Comparison of ENCODE assay signal across 17 cellular contexts in the genomic region with DNA sequence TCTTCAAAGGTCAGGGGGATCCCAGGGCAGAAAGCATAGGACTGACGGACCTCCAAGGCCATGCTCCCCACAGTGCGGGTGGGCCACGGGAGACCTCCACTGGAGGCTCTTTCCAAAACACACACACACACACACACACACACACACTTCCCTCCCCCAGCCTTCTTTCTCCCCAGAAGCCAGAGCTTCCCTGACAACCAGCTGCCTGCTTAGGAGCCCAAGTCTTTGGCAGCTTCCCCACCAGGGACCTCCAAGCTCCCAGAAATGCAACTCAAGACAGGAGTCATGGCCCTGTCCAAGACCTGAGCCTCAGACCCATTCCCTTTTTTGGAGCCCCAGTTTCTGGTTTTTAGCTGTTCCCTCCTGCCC. TPM values are rescaled to one million over a fixed set of nuclear protein-coding genes. Genes with fewer than 3 reads are reported as not detected.
"Had no signal": no experiment of that assay in that cellular context is flagged by ENCODE, and none has a peak within 500 bp of the region (broad histone marks: within the 10 kb centered on the region; RNA-seq: fewer than 3 reads in every experiment).

No MANE protein-coding gene starts in this region.

- H3K27me3 ChIP-seq: body of pancreas, ovary, right lobe of liver had no signal

- H3K36me3 ChIP-seq: ovary, right lobe of liver, thoracic aorta had no signal

- H3K27me3 Mint-ChIP-seq: activated CD4-positive, alpha-beta T cell treated with anti-CD3 and anti-CD28 coated beads, Interleukin-2, amount 10 ng/mL, durations not matched to agents 7 days and 5 days; central memory CD8-positive, alpha-beta T cell had no signal

- DNase-seq: activated CD4-positive, alpha-beta T cell treated with anti-CD3 and anti-CD28 coated beads, Interleukin-2, amount 10 ng/mL, durations not matched to agents 7 days and 5 days; activated CD4-positive, CD25-positive, alpha-beta regulatory T cell; activated naive CD4-positive, alpha-beta T cell treated with anti-CD3 and anti-CD28 coated beads, Interleukin-2, amount 10 ng/mL, durations not matched to agents 7 days and 5 days; body of pancreas; cortex of kidney; effector CD8-positive, alpha-beta T cell; foreskin fibroblast; stimulated activated CD4-positive, alpha-beta T cell treated with anti-CD3 and anti-CD28 coated beads, Interleukin-4, amount 100 ng/mL, for 4 hours; stimulated activated CD8-positive, alpha-beta memory T cell treated with anti-CD3 and anti-CD28 coated beads, Interleukin-4, amount 100 ng/mL, for 48 hours had no signal

- H3K4me1 ChIP-seq: body of pancreas, right lobe of liver had no signal

- H3K9me3 Mint-ChIP-seq: activated CD4-positive, alpha-beta T cell treated with anti-CD3 and anti-CD28 coated beads, Interleukin-2, amount 10 ng/mL, durations not matched to agents 7 days and 5 days; activated naive CD4-positive, alpha-beta T cell treated with anti-CD3 and anti-CD28 coated beads, Interleukin-2, amount 10 ng/mL, durations not matched to agents 7 days and 5 days; activated T-helper 2 cell treated with anti-CD3 and anti-CD28 coated beads, Interferon-gamma antibody, Interleukin-2, Interleukin-4, amounts not matched to agents 10 μg/mL and 5 μg/mL and 100 μg/mL, durations not matched to agents 14 hours and 24 hours and 36 hours; central memory CD8-positive, alpha-beta T cell had no signal

- ATAC-seq: body of pancreas, right lobe of liver had no signal

- H3K9me3 ChIP-seq: body of pancreas, ovary, right lobe of liver, thoracic aorta had no signal

- H3K4me3 ChIP-seq: body of pancreas, ovary, right lobe of liver, smooth muscle cell, thoracic aorta had no signal

- H3K27ac Mint-ChIP-seq: activated naive CD4-positive, alpha-beta T cell treated with anti-CD3 and anti-CD28 coated beads, Interleukin-2, amount 10 ng/mL, durations not matched to agents 7 days and 5 days; activated T-helper 2 cell treated with anti-CD3 and anti-CD28 coated beads, Interferon-gamma antibody, Interleukin-2, Interleukin-4, amounts not matched to agents 10 μg/mL and 5 μg/mL and 100 μg/mL, durations not matched to agents 14 hours and 24 hours and 36 hours had no signal

- H3K4me3 Mint-ChIP-seq: activated CD4-positive, alpha-beta T cell treated with anti-CD3 and anti-CD28 coated beads, Interleukin-2, amount 10 ng/mL, durations not matched to agents 7 days and 5 days; activated naive CD4-positive, alpha-beta T cell treated with anti-CD3 and anti-CD28 coated beads, Interleukin-2, amount 10 ng/mL, durations not matched to agents 7 days and 5 days; central memory CD8-positive, alpha-beta T cell had no signal

- H3K27ac ChIP-seq: body of pancreas, right lobe of liver, thoracic aorta had no signal

RNA-seq across cellular contexts. Expression of a gene that starts 0.7 kb away (rescaled TPM):
- total RNA-seq: body of pancreas, kidney epithelial cell, pulmonary artery endothelial cell had no signal
